ENCODE assay signal across 29 cellular contexts in the genomic region with DNA sequence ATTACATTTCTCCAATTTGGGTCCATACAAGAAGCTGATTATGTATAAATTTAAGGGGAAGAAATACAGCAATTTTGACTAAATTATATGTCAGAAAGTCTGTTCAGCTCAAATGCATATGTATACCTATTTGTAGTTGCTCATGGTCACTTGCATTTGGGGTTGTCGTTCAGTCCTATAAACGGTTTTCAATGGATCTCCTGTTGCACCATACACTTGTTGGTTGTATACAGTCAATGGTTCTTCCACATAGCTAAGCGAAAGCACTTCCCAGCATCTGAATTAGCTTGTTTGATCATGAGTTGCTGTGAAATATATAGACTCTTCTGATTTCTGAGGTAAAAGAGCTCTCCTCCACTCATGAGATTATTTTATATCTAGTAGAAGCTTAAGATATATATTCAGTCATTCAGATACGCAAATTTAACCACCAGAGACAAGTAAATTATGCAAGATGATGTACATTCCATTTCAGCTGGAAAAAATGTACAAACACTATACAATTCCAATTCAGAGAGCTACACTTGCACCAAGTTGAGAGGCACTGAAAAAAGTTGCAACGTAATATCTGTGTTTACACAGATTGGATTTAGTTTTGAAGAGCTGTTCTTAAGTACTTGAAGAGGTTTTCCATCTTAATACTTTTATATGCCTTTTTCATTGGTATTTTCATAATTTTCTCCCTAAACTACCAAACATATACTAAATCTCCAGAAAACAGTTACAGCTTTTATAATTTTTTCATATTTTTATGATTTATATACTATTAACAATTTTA.
"Had no signal": no experiment of that assay in that cellular context is flagged by ENCODE, and none has a peak within 500 bp of the region (broad histone marks: within the 10 kb centered on the region; RNA-seq: fewer than 3 reads in every experiment).

No MANE protein-coding gene starts in this region.

- H3K27me3 Mint-ChIP-seq: activated naive CD8-positive, alpha-beta T cell treated with anti-CD3 and anti-CD28 coated beads for 36 hours; brain; natural killer cell treated with Interleukin-12 subunit alpha and Interleukin-12 subunit beta and Interleukin-15 and Interleukin-18, amount 100 ng/mL, for 72 hours; stimulated activated memory B cell treated with anti-CD40 and anti-IgM and Interleukin-4, amounts not matched to agents 10 μg/mL and 1 μg/mL and 100 μg/mL, for 72 hours; stimulated activated naive CD8-positive, alpha-beta T cell treated with anti-CD3 and anti-CD28 coated beads, Interleukin-15, amount 100 ng/mL, for 72 hours had no signal

- H3K4me1 Mint-ChIP-seq: stimulated activated memory B cell treated with anti-CD40 and anti-IgM and Interleukin-4, amounts not matched to agents 10 μg/mL and 1 μg/mL and 100 μg/mL, for 72 hours; stimulated activated naive CD8-positive, alpha-beta T cell treated with anti-CD3 and anti-CD28 coated beads, Interleukin-15, amount 100 ng/mL, for 72 hours had no signal

- H3K4me3 ChIP-seq: ascending aorta, cardiac muscle cell, coronary artery, dorsolateral prefrontal cortex, left ventricle myocardium inferior, lung, mucosa of descending colon, ovary, prostate gland, sigmoid colon, thyroid gland, upper lobe of left lung, vagina had no signal

- H3K4me3 Mint-ChIP-seq: activated naive CD4-positive, alpha-beta T cell treated with anti-CD3 and anti-CD28 coated beads for 36 hours; activated naive CD8-positive, alpha-beta T cell treated with anti-CD3 and anti-CD28 coated beads for 36 hours; natural killer cell treated with Interleukin-12 subunit alpha and Interleukin-12 subunit beta and Interleukin-15 and Interleukin-18, amount 100 ng/mL, for 72 hours; stimulated activated memory B cell treated with anti-CD40 and anti-IgM and Interleukin-4, amounts not matched to agents 10 μg/mL and 1 μg/mL and 100 μg/mL, for 72 hours; stimulated activated naive CD8-positive, alpha-beta T cell treated with anti-CD3 and anti-CD28 coated beads, Interleukin-15, amount 100 ng/mL, for 72 hours had no signal

- H3K27me3 ChIP-seq: ascending aorta, dorsolateral prefrontal cortex, neutrophil, ovary, sigmoid colon, thyroid gland, upper lobe of left lung, vagina had no signal

- H3K4me1 ChIP-seq: ascending aorta, prostate gland, sigmoid colon, vagina had no signal

- DNase-seq: activated CD4-positive, alpha-beta T cell treated with anti-CD3 and anti-CD28 coated beads for 48 hours; activated CD4-positive, alpha-beta T cell treated with anti-CD3 and anti-CD28 coated beads, Interleukin-2, amount 50 U/mL, for 48 hours; activated CD8-positive, alpha-beta memory T cell treated with anti-CD3 and anti-CD28 coated beads for 24 hours; activated effector memory CD4-positive, alpha-beta T cell treated with Interleukin-2 at 50 U/mL for 16 hours; activated naive CD4-positive, alpha-beta T cell treated with anti-CD3 and anti-CD28 coated beads for 36 hours; activated naive CD8-positive, alpha-beta T cell treated with anti-CD3 and anti-CD28 coated beads for 36 hours; dorsolateral prefrontal cortex; effector memory CD4-positive, alpha-beta T cell; left ventricle myocardium inferior; mucosa of descending colon; ovary; retina; sigmoid colon; small intestine; stimulated activated CD4-positive, alpha-beta T cell treated with anti-CD3 and anti-CD28 coated beads, Interleukin-4, amount 100 ng/mL, for 24 hours; stimulated activated naive CD8-positive, alpha-beta T cell treated with anti-CD3 and anti-CD28 coated beads, Interleukin-15, amount 100 ng/mL, for 72 hours; substantia nigra; thyroid gland; upper lobe of left lung had no signal

- H3K36me3 ChIP-seq: ascending aorta, cardiac muscle cell, left ventricle myocardium inferior, neutrophil, ovary, prostate gland, sigmoid colon, thyroid gland, upper lobe of left lung, vagina had no signal

- H3K36me3 Mint-ChIP-seq: activated naive CD8-positive, alpha-beta T cell treated with anti-CD3 and anti-CD28 coated beads for 36 hours; brain; natural killer cell treated with Interleukin-12 subunit alpha and Interleukin-12 subunit beta and Interleukin-15 and Interleukin-18, amount 100 ng/mL, for 72 hours; stimulated activated memory B cell treated with anti-CD40 and anti-IgM and Interleukin-4, amounts not matched to agents 10 μg/mL and 1 μg/mL and 100 μg/mL, for 72 hours had no signal

- H3K9me3 ChIP-seq: ascending aorta, left ventricle myocardium inferior, mucosa of descending colon, neutrophil, ovary, prostate gland, sigmoid colon, thyroid gland, upper lobe of left lung, vagina had no signal

- H3K27ac Mint-ChIP-seq: activated naive CD4-positive, alpha-beta T cell treated with anti-CD3 and anti-CD28 coated beads for 36 hours; activated naive CD8-positive, alpha-beta T cell treated with anti-CD3 and anti-CD28 coated beads for 36 hours; natural killer cell treated with Interleukin-12 subunit alpha and Interleukin-12 subunit beta and Interleukin-15 and Interleukin-18, amount 100 ng/mL, for 72 hours; stimulated activated memory B cell treated with anti-CD40 and anti-IgM and Interleukin-4, amounts not matched to agents 10 μg/mL and 1 μg/mL and 100 μg/mL, for 72 hours; stimulated activated naive CD8-positive, alpha-beta T cell treated with anti-CD3 and anti-CD28 coated beads, Interleukin-15, amount 100 ng/mL, for 72 hours had no signal

- H3K9me3 Mint-ChIP-seq: activated naive CD4-positive, alpha-beta T cell treated with anti-CD3 and anti-CD28 coated beads for 36 hours; activated naive CD8-positive, alpha-beta T cell treated with anti-CD3 and anti-CD28 coated beads for 36 hours; brain; natural killer cell treated with Interleukin-12 subunit alpha and Interleukin-12 subunit beta and Interleukin-15 and Interleukin-18, amount 100 ng/mL, for 72 hours; stimulated activated memory B cell treated with anti-CD40 and anti-IgM and Interleukin-4, amounts not matched to agents 10 μg/mL and 1 μg/mL and 100 μg/mL, for 72 hours; stimulated activated naive CD8-positive, alpha-beta T cell treated with anti-CD3 and anti-CD28 coated beads, Interleukin-15, amount 100 ng/mL, for 72 hours had no signal
